Comparison of ENCODE assay signal across 1 cellular context in genomic region chrX:106220177-106220576, GRCh38.
TF ChIP-seq lines count a peak whose summit lies in the region.

No MANE protein-coding gene starts in this region.

TF ChIP-seq in A549, 52 proteins besides CTCF, POLR2A, EP300 and RAD21:
- TF ChIP-seq HMGXB4 (CRISPR knock-in tag; IDR thresholded peaks at IDR 0.05; ENCODE audit: borderline replicate concordance), result no peak
- no peak for TF ChIP-seq USF2 (IDR thresholded peaks at IDR 0.05)
